Comparison of ENCODE assay signal across 12 cellular contexts in the genomic region with DNA sequence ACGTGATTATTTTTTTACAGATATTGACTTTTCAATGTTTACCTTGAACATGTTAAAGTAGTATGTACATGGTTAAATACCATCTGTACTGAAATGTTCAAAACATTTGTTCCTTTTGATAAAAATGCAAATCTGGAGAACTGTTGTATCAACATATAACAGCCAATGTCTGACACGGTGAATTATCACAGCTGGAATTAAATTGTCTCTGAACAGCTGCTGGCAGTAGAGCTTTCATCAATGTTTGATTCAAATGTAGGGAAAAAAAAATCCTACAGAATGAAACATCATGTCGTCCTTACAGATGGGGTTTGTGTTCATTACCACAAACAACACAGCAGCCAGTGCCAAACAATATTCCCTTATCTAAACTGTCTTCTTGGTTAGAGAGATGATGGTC.
"Had no signal": no experiment of that assay in that cellular context is flagged by ENCODE, and none has a peak within 500 bp of the region (broad histone marks: within the 10 kb centered on the region; RNA-seq: fewer than 3 reads in every experiment).

No MANE protein-coding gene starts in this region.

- H3K36me3 ChIP-seq: sigmoid colon, upper lobe of right lung had no signal

- H3K9me3 ChIP-seq: sigmoid colon, upper lobe of right lung had no signal

- H3K27me3 ChIP-seq: sigmoid colon, upper lobe of right lung had no signal

- H3K4me1 ChIP-seq: sigmoid colon, upper lobe of right lung had no signal

- DNase-seq: activated CD4-positive, alpha-beta T cell treated with anti-CD3 and anti-CD28 coated beads, Interleukin-2, amount 50 U/mL, for 48 hours; activated CD4-positive, CD25-positive, alpha-beta regulatory T cell treated with anti-CD3 and anti-CD28 coated beads, Interleukin-2, amount 50 U/mL, for 72 hours; activated gamma-delta T cell; activated T-cell treated with anti-CD3 and anti-CD28 coated beads, Interleukin-2, amount 50 U/mL, for 48 hours; amygdala; cerebellar nuclear complex; mesendoderm; nephron progenitor cell; sigmoid colon; stimulated activated CD4-positive, alpha-beta T cell treated with anti-CD3 and anti-CD28 coated beads, Interleukin-2, amount 100 ng/mL, for 24 hours; stimulated activated naive B cell treated with anti-CD40 and anti-IgM and Interleukin-4, amounts not matched to agents 10 μg/mL and 1 μg/mL and 100 μg/mL, for 72 hours; upper lobe of right lung had no signal

- ATAC-seq: stimulated activated naive B cell treated with anti-CD40 and anti-IgM and Interleukin-4, amounts not matched to agents 10 μg/mL and 1 μg/mL and 100 μg/mL, for 72 hours; upper lobe of right lung had no signal

- H3K27ac ChIP-seq: sigmoid colon, upper lobe of right lung had no signal

- H3K4me3 ChIP-seq: sigmoid colon, upper lobe of right lung had no signal
